ENCODE assay signal across 23 cellular contexts in the genomic region with DNA sequence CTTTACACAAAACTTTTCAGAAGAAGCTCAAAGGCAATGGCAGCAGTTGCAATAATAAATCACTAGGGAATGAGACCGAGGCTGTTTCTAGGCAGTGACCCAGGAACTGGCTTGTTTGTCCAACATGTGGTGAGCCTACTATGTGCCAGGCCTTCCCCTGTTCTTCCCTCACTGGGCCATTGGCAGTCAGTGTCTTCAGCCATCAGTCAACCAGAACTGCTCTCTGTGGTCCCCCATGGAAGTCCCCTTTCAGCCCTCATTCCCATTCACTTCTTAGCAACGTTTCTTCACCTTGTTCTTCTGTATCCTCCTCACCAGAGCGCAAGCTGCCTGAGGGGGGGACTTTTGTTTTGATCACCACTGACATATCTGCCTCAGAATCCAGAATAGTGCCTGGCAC.
"Had no signal": no experiment of that assay in that cellular context is flagged by ENCODE, and none has a peak within 500 bp of the region (broad histone marks: within the 10 kb centered on the region; RNA-seq: fewer than 3 reads in every experiment).

No MANE protein-coding gene starts in this region.

- H3K36me3 ChIP-seq: pancreas, sigmoid colon, tibial nerve had no signal

- H3K9me3 Mint-ChIP-seq: activated CD4-positive, alpha-beta memory T cell treated with anti-CD3 and anti-CD28 coated beads for 36 hours; activated CD4-positive, alpha-beta T cell treated with anti-CD3 and anti-CD28 coated beads, Interleukin-2, amount 10 ng/mL, durations not matched to agents 24 days and 14 days; activated T-cell treated with anti-CD3 and anti-CD28 coated beads, Interleukin-2, amount 50 U/mL, for 72 hours; central memory CD8-positive, alpha-beta T cell had no signal

- H3K27ac Mint-ChIP-seq: activated CD4-positive, alpha-beta memory T cell treated with anti-CD3 and anti-CD28 coated beads for 36 hours; activated CD4-positive, alpha-beta T cell treated with anti-CD3 and anti-CD28 coated beads, Interleukin-2, amount 10 ng/mL, durations not matched to agents 24 days and 14 days; activated naive CD8-positive, alpha-beta T cell treated with anti-CD3 and anti-CD28 coated beads, Interleukin-2, amount 50 U/mL, for 24 hours; activated T-cell treated with anti-CD3 and anti-CD28 coated beads, Interleukin-2, amount 50 U/mL, for 72 hours; mesothelial cell of epicardium; T-helper 17 cell had no signal

- H3K27me3 ChIP-seq: pancreas had no signal

- H3K4me3 ChIP-seq: pancreas, psoas muscle, sigmoid colon, tibial nerve had no signal

- ATAC-seq: activated naive CD8-positive, alpha-beta T cell treated with anti-CD3 and anti-CD28 coated beads, Interleukin-2, amount 50 U/mL, for 24 hours; activated T-cell treated with anti-CD3 and anti-CD28 coated beads, Interleukin-2, amount 50 U/mL, for 72 hours; left cardiac atrium; left ventricle myocardium superior; pancreas; psoas muscle; T-helper 17 cell had no signal

- DNase-seq: activated CD4-positive, alpha-beta memory T cell treated with anti-CD3 and anti-CD28 coated beads for 36 hours; activated CD4-positive, alpha-beta T cell treated with anti-CD3 and anti-CD28 coated beads, Interleukin-2, amount 10 ng/mL, durations not matched to agents 24 days and 14 days; activated CD4-positive, CD25-positive, alpha-beta regulatory T cell treated with anti-CD3 and anti-CD28 coated beads, Interleukin-2, amount 50 U/mL, for 72 hours; activated naive CD4-positive, alpha-beta T cell treated with anti-CD3 and anti-CD28 coated beads, Interleukin-2, amount 50 U/mL, for 16 hours; activated naive CD8-positive, alpha-beta T cell treated with anti-CD3 and anti-CD28 coated beads, Interleukin-2, amount 50 U/mL, for 24 hours; activated T-cell treated with anti-CD3 and anti-CD28 coated beads for 4 hours; activated T-cell treated with anti-CD3 and anti-CD28 coated beads, Interleukin-2, amount 50 U/mL, for 72 hours; amygdala; dermis blood vessel endothelial cell; effector CD4-positive, alpha-beta T cell; left cardiac atrium; left ventricle myocardium superior; naive B cell; pancreas; psoas muscle; sigmoid colon; small intestine; stimulated activated naive CD4-positive, alpha-beta T cell; T-helper 17 cell had no signal

- H3K4me1 Mint-ChIP-seq: mesothelial cell of epicardium had no signal

- H3K9me3 ChIP-seq: pancreas, psoas muscle, tibial nerve had no signal

- H3K4me3 Mint-ChIP-seq: activated CD4-positive, alpha-beta memory T cell treated with anti-CD3 and anti-CD28 coated beads for 36 hours; activated CD4-positive, alpha-beta T cell treated with anti-CD3 and anti-CD28 coated beads, Interleukin-2, amount 10 ng/mL, durations not matched to agents 24 days and 14 days; activated naive CD8-positive, alpha-beta T cell treated with anti-CD3 and anti-CD28 coated beads, Interleukin-2, amount 50 U/mL, for 24 hours; activated T-cell treated with anti-CD3 and anti-CD28 coated beads, Interleukin-2, amount 50 U/mL, for 72 hours; central memory CD8-positive, alpha-beta T cell; mesothelial cell of epicardium; naive B cell; T-helper 17 cell had no signal

- H3K4me1 ChIP-seq: pancreas, psoas muscle, sigmoid colon had no signal

- H3K27ac ChIP-seq: epithelial cell of prostate, pancreas, psoas muscle, sigmoid colon had no signal

- H3K36me3 Mint-ChIP-seq: activated CD4-positive, alpha-beta memory T cell treated with anti-CD3 and anti-CD28 coated beads for 36 hours; mesothelial cell of epicardium; naive B cell had no signal
